Comparison of ENCODE assay signal across 24 cellular contexts in the genomic region with DNA sequence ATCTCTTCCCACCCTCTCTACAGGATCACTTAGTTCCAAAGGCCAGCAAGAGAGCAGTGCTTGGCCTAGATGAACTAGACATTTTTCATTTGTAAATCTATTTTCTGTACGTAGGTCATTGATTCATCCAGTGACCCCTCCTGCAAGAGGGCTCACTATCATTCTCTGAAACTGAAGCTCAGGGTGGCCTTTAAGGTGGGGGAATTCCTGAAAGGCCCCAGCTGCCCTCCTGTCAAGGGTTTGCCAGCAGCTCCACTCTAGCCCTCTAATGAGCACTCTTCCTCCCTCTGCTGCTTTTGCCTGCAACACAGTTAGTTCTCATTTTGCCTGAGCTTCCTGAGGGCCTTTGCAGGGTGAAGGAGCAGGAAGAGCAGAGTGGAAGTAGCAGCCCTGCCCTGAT. TPM values are rescaled to one million over a fixed set of nuclear protein-coding genes. Genes with fewer than 3 reads are reported as not detected.
"Had no signal": no experiment of that assay in that cellular context is flagged by ENCODE, and none has a peak within 500 bp of the region (broad histone marks: within the 10 kb centered on the region; RNA-seq: fewer than 3 reads in every experiment).

No MANE protein-coding gene starts in this region.

- H3K27me3 Mint-ChIP-seq: IgD-negative memory B cell had no signal

- ATAC-seq: K562, Panc1, PC-3 had no signal

- DNase-seq: MV-4-11, NCI-H1048, NCI-H1105, NCI-H1417, NCI-H1436 treated with DMSO at 0.1 percent for 48 hours, NCI-H1694, NCI-H187 treated with DMSO at 0.1 percent for 48 hours, NCI-H2029 treated with DMSO at 0.1 percent for 48 hours, NCI-H2171 treated with DMSO at 0.1 percent for 48 hours, NCI-H345, NCI-H446 treated with DMSO at 0.1 percent for 48 hours, NCI-H510A treated with DMSO at 0.1 percent for 48 hours, NCI-H69, NCI-H774, PC-3, SHP77, SK-N-SH had no signal

- H3K4me3 Mint-ChIP-seq: IgD-negative memory B cell had no signal

- H3K9me3 Mint-ChIP-seq: IgD-negative memory B cell had no signal

RNA-seq across cellular contexts. Expression of a gene that starts 41.2 kb away (rescaled TPM):
- total RNA-seq: K562, LHCN-M2, MCF 10A, OCI-LY7, PC-3, SK-MEL-5 had no signal
